In the genomic region with DNA sequence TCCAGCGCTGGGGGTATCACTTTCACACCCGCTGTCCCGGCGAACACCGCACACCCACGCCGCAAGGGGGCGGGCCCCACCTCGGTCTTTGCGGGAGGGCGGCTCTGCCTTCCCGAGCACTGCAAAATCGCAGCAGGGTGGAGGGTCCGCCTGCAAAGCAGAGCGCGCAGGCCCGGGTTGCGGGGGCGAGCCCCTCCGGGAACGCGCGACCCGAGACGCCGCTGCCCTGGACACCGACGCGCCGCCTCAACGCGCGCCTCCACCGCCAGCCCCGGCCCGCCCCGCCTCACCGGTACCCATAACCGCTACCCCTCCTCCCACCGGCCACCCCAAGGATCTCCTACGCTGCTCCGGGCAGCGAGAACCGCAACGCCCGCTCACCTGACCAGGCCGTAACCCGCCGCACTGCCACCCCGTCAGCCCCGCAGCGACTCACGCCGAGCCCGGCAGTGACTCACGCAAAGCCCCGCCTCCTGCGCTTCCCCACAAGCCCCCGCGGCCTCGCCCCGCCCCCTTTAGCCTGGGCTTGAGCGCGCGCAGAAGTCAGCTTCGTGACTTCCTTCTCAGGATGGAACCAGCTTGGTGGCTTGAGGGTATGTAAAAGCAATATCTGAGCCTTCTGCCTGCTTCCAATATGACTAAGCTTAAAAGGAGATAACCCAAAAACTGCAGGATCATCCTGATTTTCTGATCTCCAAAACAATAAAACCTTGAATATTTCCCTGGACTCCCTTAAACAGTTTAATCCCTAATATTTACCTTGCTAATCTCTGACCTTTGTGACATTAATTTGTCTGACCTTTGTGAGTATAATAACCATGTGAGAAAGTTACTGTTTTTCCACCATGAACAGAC, we compare ENCODE assay signal across 1 cellular context.
TF ChIP-seq lines count a peak whose summit lies in the region.

A gene with protein sequence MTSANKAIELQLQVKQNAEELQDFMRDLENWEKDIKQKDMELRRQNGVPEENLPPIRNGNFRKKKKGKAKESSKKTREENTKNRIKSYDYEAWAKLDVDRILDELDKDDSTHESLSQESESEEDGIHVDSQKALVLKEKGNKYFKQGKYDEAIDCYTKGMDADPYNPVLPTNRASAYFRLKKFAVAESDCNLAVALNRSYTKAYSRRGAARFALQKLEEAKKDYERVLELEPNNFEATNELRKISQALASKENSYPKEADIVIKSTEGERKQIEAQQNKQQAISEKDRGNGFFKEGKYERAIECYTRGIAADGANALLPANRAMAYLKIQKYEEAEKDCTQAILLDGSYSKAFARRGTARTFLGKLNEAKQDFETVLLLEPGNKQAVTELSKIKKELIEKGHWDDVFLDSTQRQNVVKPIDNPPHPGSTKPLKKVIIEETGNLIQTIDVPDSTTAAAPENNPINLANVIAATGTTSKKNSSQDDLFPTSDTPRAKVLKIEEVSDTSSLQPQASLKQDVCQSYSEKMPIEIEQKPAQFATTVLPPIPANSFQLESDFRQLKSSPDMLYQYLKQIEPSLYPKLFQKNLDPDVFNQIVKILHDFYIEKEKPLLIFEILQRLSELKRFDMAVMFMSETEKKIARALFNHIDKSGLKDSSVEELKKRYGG (minus strand): TSS at position 460 of the 855 bp plus-strand sequence. CDS start 3,190 bp downstream, outside the sequence.

TF ChIP-seq in H1, 55 proteins besides CTCF, POLR2A, EP300 and RAD21 (continued from another document):
- no peak for TF ChIP-seq NANOG (IDR thresholded peaks at IDR 0.05; ENCODE audit: insufficient read depth, low read depth, low read length, poor library complexity, severe bottlenecking)
- peak; percentile 77 for TF ChIP-seq TAF1 (IDR thresholded peaks at IDR 0.05; ENCODE audit: low read depth, low read length)
- no peak for TF ChIP-seq RFX5 (IDR thresholded peaks at IDR 0.05; ENCODE audit: borderline replicate concordance, low read depth, low read length)
- TF ChIP-seq FOSL1 (IDR thresholded peaks at IDR 0.05; ENCODE audit: insufficient read depth, low read depth, low read length), result no peak
